Comparison of ENCODE assay signal across 3 cellular contexts in the genomic region with DNA sequence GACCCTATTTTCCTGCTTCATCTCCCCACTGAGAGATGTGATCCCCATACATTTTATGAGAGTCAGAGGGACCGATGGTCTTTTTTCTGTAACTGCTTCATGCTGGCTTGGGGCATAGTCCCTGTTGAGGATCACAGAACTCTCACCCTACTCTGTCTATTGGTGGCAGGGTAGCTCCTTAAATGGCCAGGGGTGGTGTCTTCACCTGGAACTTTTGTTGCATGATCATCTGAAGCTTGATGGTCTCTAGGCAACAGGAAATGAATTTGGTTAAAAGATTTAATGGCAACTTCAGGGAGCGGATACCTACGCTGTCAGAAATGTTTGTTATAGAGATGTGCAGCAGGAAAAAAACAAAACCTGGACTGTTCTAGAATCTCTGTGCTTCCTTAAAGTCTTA.
A peak's percentile ranks its signal among the peaks of the same experiment; 100 is the strongest.
TF ChIP-seq lines count a peak whose summit lies in the region.

No MANE protein-coding gene starts in this region.

TF ChIP-seq in liver, 16 proteins besides CTCF, POLR2A, EP300 and RAD21 (continued from another document):
- TF ChIP-seq, protein P1, sequence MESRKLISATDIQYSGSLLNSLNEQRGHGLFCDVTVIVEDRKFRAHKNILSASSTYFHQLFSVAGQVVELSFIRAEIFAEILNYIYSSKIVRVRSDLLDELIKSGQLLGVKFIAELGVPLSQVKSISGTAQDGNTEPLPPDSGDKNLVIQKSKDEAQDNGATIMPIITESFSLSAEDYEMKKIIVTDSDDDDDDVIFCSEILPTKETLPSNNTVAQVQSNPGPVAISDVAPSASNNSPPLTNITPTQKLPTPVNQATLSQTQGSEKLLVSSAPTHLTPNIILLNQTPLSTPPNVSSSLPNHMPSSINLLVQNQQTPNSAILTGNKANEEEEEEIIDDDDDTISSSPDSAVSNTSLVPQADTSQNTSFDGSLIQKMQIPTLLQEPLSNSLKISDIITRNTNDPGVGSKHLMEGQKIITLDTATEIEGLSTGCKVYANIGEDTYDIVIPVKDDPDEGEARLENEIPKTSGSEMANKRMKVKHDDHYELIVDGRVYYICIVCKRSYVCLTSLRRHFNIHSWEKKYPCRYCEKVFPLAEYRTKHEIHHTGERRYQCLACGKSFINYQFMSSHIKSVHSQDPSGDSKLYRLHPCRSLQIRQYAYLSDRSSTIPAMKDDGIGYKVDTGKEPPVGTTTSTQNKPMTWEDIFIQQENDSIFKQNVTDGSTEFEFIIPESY (IDR thresholded peaks at IDR 0.05) = no peak
- TF ChIP-seq HNF4G (IDR thresholded peaks at IDR 0.05) = no peak
- TF ChIP-seq, protein P2, sequence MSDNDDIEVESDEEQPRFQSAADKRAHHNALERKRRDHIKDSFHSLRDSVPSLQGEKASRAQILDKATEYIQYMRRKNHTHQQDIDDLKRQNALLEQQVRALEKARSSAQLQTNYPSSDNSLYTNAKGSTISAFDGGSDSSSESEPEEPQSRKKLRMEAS (IDR thresholded peaks at IDR 0.05) = no peak
- TF ChIP-seq YY1 (IDR thresholded peaks at IDR 0.05) = no peak
- TF ChIP-seq EGR1 (IDR thresholded peaks at IDR 0.05; ENCODE audit: low read depth in 2 of 2) = no peak

TF ChIP-seq in HepG2, 621 proteins besides CTCF, POLR2A, EP300 and RAD21 (continued from another document):
- TF ChIP-seq SPEN (CRISPR knock-in tag; IDR thresholded peaks at IDR 0.05; ENCODE audit: low read depth) (no peak), RARA (CRISPR knock-in tag; IDR thresholded peaks at IDR 0.05) (no peak), IKZF1 (IDR thresholded peaks at IDR 0.05) (no peak), FOXM1 (CRISPR knock-in tag; IDR thresholded peaks at IDR 0.05) (no peak), HDAC1 (CRISPR knock-in tag; IDR thresholded peaks at IDR 0.05) (no peak), WIZ (CRISPR knock-in tag; IDR thresholded peaks at IDR 0.05) (no peak)
- TF ChIP-seq, protein P3, sequence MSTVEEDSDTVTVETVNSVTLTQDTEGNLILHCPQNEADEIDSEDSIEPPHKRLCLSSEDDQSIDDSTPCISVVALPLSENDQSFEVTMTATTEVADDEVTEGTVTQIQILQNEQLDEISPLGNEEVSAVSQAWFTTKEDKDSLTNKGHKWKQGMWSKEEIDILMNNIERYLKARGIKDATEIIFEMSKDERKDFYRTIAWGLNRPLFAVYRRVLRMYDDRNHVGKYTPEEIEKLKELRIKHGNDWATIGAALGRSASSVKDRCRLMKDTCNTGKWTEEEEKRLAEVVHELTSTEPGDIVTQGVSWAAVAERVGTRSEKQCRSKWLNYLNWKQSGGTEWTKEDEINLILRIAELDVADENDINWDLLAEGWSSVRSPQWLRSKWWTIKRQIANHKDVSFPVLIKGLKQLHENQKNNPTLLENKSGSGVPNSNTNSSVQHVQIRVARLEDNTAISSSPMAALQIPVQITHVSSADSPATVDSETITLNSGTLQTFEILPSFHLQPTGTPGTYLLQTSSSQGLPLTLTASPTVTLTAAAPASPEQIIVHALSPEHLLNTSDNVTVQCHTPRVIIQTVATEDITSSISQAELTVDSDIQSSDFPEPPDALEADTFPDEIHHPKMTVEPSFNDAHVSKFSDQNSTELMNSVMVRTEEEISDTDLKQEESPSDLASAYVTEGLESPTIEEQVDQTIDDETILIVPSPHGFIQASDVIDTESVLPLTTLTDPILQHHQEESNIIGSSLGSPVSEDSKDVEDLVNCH (CRISPR knock-in tag; IDR thresholded peaks at IDR 0.05) = no peak

TF ChIP-seq in GM12878, 131 proteins besides CTCF, POLR2A, EP300 and RAD21 (continued from another document):
- TF ChIP-seq, protein P4, sequence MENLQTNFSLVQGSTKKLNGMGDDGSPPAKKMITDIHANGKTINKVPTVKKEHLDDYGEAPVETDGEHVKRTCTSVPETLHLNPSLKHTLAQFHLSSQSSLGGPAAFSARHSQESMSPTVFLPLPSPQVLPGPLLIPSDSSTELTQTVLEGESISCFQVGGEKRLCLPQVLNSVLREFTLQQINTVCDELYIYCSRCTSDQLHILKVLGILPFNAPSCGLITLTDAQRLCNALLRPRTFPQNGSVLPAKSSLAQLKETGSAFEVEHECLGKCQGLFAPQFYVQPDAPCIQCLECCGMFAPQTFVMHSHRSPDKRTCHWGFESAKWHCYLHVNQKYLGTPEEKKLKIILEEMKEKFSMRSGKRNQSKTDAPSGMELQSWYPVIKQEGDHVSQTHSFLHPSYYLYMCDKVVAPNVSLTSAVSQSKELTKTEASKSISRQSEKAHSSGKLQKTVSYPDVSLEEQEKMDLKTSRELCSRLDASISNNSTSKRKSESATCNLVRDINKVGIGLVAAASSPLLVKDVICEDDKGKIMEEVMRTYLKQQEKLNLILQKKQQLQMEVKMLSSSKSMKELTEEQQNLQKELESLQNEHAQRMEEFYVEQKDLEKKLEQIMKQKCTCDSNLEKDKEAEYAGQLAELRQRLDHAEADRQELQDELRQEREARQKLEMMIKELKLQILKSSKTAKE (IDR thresholded peaks at IDR 0.05; ENCODE audit: low read depth, poor library complexity, severe bottlenecking) = no peak
- TF ChIP-seq RBBP5 (conservative IDR thresholded peaks at IDR 0.05) = no peak
- TF ChIP-seq SMC3 (IDR thresholded peaks at IDR 0.05; ENCODE audit: borderline replicate concordance, low read length) = peak; percentile 12; the same call in 1 of the 2 replicates
- TF ChIP-seq, protein P5, sequence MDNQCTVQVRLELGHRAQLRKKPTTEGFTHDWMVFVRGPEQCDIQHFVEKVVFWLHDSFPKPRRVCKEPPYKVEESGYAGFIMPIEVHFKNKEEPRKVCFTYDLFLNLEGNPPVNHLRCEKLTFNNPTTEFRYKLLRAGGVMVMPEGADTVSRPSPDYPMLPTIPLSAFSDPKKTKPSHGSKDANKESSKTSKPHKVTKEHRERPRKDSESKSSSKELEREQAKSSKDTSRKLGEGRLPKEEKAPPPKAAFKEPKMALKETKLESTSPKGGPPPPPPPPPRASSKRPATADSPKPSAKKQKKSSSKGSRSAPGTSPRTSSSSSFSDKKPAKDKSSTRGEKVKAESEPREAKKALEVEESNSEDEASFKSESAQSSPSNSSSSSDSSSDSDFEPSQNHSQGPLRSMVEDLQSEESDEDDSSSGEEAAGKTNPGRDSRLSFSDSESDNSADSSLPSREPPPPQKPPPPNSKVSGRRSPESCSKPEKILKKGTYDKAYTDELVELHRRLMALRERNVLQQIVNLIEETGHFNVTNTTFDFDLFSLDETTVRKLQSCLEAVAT (IDR thresholded peaks at IDR 0.05) = no peak
